ENCODE assay signal across 16 cellular contexts in the genomic region with DNA sequence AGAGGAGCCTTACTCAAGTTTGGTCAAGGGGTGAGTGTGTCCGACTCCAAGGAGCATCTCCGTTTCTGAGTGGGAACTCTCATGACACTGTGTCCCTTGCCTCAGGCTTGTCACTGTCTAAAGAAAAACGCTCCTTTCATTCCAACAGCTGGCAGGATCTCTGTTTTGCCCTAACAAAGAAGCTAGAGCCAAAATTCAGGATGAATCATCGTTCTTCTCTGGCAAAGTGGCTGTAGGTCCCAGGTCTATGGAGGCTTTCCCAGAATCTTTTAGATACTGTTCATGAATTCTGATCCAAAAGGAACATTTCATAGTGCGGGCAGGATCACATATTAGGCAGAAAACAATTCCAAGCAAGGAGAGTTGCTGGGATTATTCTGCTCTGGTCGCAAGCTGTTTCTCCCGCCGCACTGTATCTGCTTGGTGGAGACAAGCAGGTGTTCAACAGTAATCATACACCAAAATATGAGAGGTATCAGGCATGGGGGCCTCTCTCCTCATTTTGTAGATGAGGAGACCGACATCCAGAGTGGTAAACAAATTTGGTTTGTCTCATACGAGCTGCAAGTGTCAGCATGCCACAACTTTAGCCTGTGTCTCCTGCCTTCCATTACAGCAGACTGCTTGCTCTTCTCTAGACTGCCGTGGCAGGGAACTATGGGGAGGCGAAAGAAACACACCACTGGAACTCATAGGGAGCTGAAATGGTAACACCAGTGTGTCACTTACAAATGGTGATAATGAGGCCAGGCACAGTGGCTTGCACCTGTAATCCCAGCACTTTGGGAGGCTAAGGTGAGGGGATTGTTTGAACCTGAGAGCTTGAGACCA.
A peak's percentile ranks its signal among the peaks of the same experiment; 100 is the strongest.
DNase-seq lines count a peak whose midpoint lies in the region; ATAC-seq, FAIRE-seq and TF ChIP-seq lines count a peak whose summit lies in the region.
"Had no signal": no experiment of that assay in that cellular context is flagged by ENCODE, and none has a peak within 500 bp of the region (broad histone marks: within the 10 kb centered on the region; RNA-seq: fewer than 3 reads in every experiment).

No MANE protein-coding gene starts in this region.

- intact Hi-C loops in ovary (cut with DNase I), result loop anchor here in 1 of 4 donors (10.0 kb wide), 1 partner anchor 173 kb away; no protein-coding TSS in a partner anchor

- H3K4me1 ChIP-seq in astrocyte (ENCODE audit: insufficient read depth, low read length) (peaks cover 4% of the 10 kb centered on the region), ovary (ENCODE audit: insufficient read depth) (peaks cover 6% of the 10 kb centered on the region), upper lobe of left lung (no peaks in the 10 kb centered on the region)
- H3K4me1 ChIP-seq: pancreas had no signal

- no peak for TF ChIP-seq EP300 in ovary (IDR thresholded peaks at IDR 0.05)
- TF ChIP-seq EP300 in upper lobe of left lung (IDR thresholded peaks at IDR 0.05), result no peak

- 17 to 24% (median 20%) methylated on average over 12 of the region's 12 CpGs for WGBS in ovary, 3 donors
- 59 to 77% methylated on average over 11 to 12 of the region's 12 CpGs for WGBS in upper lobe of left lung, 2 donors

- H3K4me3 Mint-ChIP-seq in astrocyte (ENCODE audit: unreplicated experiment), result no peak overlapping the region

- FAIRE-seq in astrocyte (lab: Jason Lieb, UNC), result no peak
- FAIRE-seq: GM12878, pancreas had no signal

- TF ChIP-seq POLR2A in ovary (IDR thresholded peaks at IDR 0.05) (no peak), upper lobe of left lung (IDR thresholded peaks at IDR 0.05) (no peak)

- DNase-seq in EL (peak; percentile 7), astrocyte (ENCODE audit: low read depth) (peak; percentile 31), globus pallidus (ENCODE audit: low spot score) (peak; percentile 52), ovary (no peak), upper lobe of left lung (no peak), CD1c-positive myeloid dendritic cell (ENCODE audit: extremely low spot score) (no peak)
- DNase-seq: DMS79 treated with DMSO at 0.1 percent for 48 hours; effector memory CD4-positive, alpha-beta T cell; NCI-H2029; pancreas; SW 1271 had no signal

- H3K9me3 ChIP-seq in astrocyte (ENCODE audit: insufficient read depth, low read depth, low read length) (no peaks in the 10 kb centered on the region), ovary (no peaks in the 10 kb centered on the region), upper lobe of left lung (no peaks in the 10 kb centered on the region)
- H3K9me3 ChIP-seq: pancreas had no signal

- H3K36me3 Mint-ChIP-seq in astrocyte (ENCODE audit: low read depth, unreplicated experiment), result peaks cover 2% of the 10 kb centered on the region

- no peak overlapping the region for H3K4me2 ChIP-seq in astrocyte (ENCODE audit: low read length)
- H3K4me2 ChIP-seq: KMS-11 had no signal

- no peak overlapping the region for H2AFZ ChIP-seq in astrocyte (ENCODE audit: low read depth, low read length)

- H3K27ac ChIP-seq in astrocyte (ENCODE audit: low read depth, low read length) (no peak overlapping the region), ovary (peak overlapping the region; percentile 33 to 57), upper lobe of left lung (no peak overlapping the region)
- H3K27ac ChIP-seq: KMS-11, pancreas had no signal

- H3K27ac Mint-ChIP-seq in astrocyte (ENCODE audit: unreplicated experiment), result no peak overlapping the region

- H3K27me3 Mint-ChIP-seq in astrocyte (ENCODE audit: low read depth, unreplicated experiment), result peaks cover 3% of the 10 kb centered on the region

- no peaks in the 10 kb centered on the region for H3K4me1 Mint-ChIP-seq in astrocyte (ENCODE audit: low read depth, unreplicated experiment)

- no peak overlapping the region for H3K9ac ChIP-seq in astrocyte (ENCODE audit: low read length)
- H3K9ac ChIP-seq: KMS-11 had no signal

- H3K4me3 ChIP-seq in astrocyte (ENCODE audit: insufficient read depth, low read depth, low read length), result no peak overlapping the region
- no peak overlapping the region for H3K4me3 ChIP-seq in ovary
- no peak overlapping the region for H3K4me3 ChIP-seq in upper lobe of left lung
- H3K4me3 ChIP-seq: GM12878, pancreas had no signal

- ATAC-seq in upper lobe of left lung (ENCODE audit: low FRiP score in 2 of 2) (no peak), HG02840 (IDR thresholded peaks at IDR 0.05; ENCODE audit: low FRiP score, unreplicated experiment) (no peak), GM21825 (IDR thresholded peaks at IDR 0.05; ENCODE audit: unreplicated experiment) (no peak)
- ATAC-seq: activated CD4-positive, CD25-positive, alpha-beta regulatory T cell treated with anti-CD3 and anti-CD28 coated beads, Interleukin-2, amount 50 U/mL, for 24 hours; GM12878 had no signal

- H3K79me2 ChIP-seq in astrocyte (ENCODE audit: insufficient read depth, low read length), result no peaks in the 10 kb centered on the region

- H3K36me3 ChIP-seq in astrocyte (ENCODE audit: insufficient read depth, low read length) (no peaks in the 10 kb centered on the region), ovary (no peaks in the 10 kb centered on the region), upper lobe of left lung (no peaks in the 10 kb centered on the region)
- H3K36me3 ChIP-seq: pancreas had no signal

- TF ChIP-seq CTCF in astrocyte (IDR thresholded peaks at IDR 0.05; ENCODE audit: insufficient read depth, low read depth, low read length) (no peak), ovary (IDR thresholded peaks at IDR 0.05) (no peak), upper lobe of left lung (IDR thresholded peaks at IDR 0.05) (no peak)

- H4K20me1 ChIP-seq in astrocyte (ENCODE audit: insufficient read depth, low read length), result no peaks in the 10 kb centered on the region

- H3K27me3 ChIP-seq in astrocyte (ENCODE audit: insufficient read depth, low read length), result peaks cover 2% of the 10 kb centered on the region
- H3K27me3 ChIP-seq in ovary, result no peaks in the 10 kb centered on the region
- H3K27me3 ChIP-seq in upper lobe of left lung, result no peaks in the 10 kb centered on the region
- H3K27me3 ChIP-seq: pancreas had no signal

- peaks cover 6% of the 10 kb centered on the region for H3K9me3 Mint-ChIP-seq in astrocyte (ENCODE audit: unreplicated experiment)

Comparison
In these comparisons a context has a peak if more than half of its experiments do, and no peak if none do; other contexts are left out.
1. DNase-seq: peak in EL (single experiment), astrocyte (single experiment) and globus pallidus (single experiment); none in ovary (0 of 5), upper lobe of left lung (0 of 2) and CD1c-positive myeloid dendritic cell (single experiment).
2. H3K27ac ChIP-seq: peak in ovary (2 of 2); none in astrocyte (single experiment) and upper lobe of left lung (0 of 4).